20 cellular contexts compared by ENCODE assay signal in genomic region chr15:98131924-98132323, GRCh38.
DNase-seq lines count a peak whose midpoint lies in the region; ATAC-seq and TF ChIP-seq lines count a peak whose summit lies in the region.
"Had no signal": no experiment of that assay in that cellular context is flagged by ENCODE, and none has a peak within 500 bp of the region (broad histone marks: within the 10 kb centered on the region; RNA-seq: fewer than 3 reads in every experiment).

No MANE protein-coding gene starts in this region.

- peaks cover 3% of the 10 kb centered on the region for H3K9me3 Mint-ChIP-seq in activated CD4-positive, alpha-beta T cell treated with anti-CD3 and anti-CD28 coated beads, Interleukin-2, amount 10 ng/mL, durations not matched to agents 24 days and 14 days

- no peaks in the 10 kb centered on the region for H3K36me3 Mint-ChIP-seq in activated CD4-positive, alpha-beta T cell treated with anti-CD3 and anti-CD28 coated beads, Interleukin-2, amount 10 ng/mL, durations not matched to agents 24 days and 14 days (ENCODE audit: low read depth)
- H3K36me3 Mint-ChIP-seq: CD8-positive, alpha-beta memory T cell had no signal

- H3K4me3 Mint-ChIP-seq in activated CD4-positive, alpha-beta T cell treated with anti-CD3 and anti-CD28 coated beads, Interleukin-2, amount 10 ng/mL, durations not matched to agents 24 days and 14 days = no peak overlapping the region
- H3K4me3 Mint-ChIP-seq: CD8-positive, alpha-beta memory T cell had no signal

- no peaks in the 10 kb centered on the region for H3K9me3 ChIP-seq in sigmoid colon

- TF ChIP-seq POLR2A in sigmoid colon (IDR thresholded peaks at IDR 0.05) = no peak

- H3K4me1 Mint-ChIP-seq in activated CD4-positive, alpha-beta T cell treated with anti-CD3 and anti-CD28 coated beads, Interleukin-2, amount 10 ng/mL, durations not matched to agents 24 days and 14 days = no peaks in the 10 kb centered on the region
- H3K4me1 Mint-ChIP-seq: CD8-positive, alpha-beta memory T cell had no signal

- H3K4me3 ChIP-seq in fibroblast of mammary gland (ENCODE audit: control insufficient read depth, low read depth, low read length) = no peak overlapping the region
- H3K4me3 ChIP-seq in sigmoid colon = no peak overlapping the region

- H3K27ac ChIP-seq in sigmoid colon = no peak overlapping the region
- H3K27ac ChIP-seq: C4-2B had no signal

- peak; percentile 48 for DNase-seq in LHCN-M2 (ENCODE audit: low read depth)
- peak; percentile 47 for DNase-seq in fibroblast of mammary gland (ENCODE audit: low read depth)
- no peak for DNase-seq in sciatic nerve (ENCODE audit: low spot score)
- DNase-seq in islet precursor cell = no peak
- no peak for DNase-seq in activated CD4-positive, alpha-beta T cell treated with anti-CD3 and anti-CD28 coated beads, Interleukin-2, amount 10 ng/mL, durations not matched to agents 24 days and 14 days
- no peak for DNase-seq in NCI-H526 treated with DMSO at 0.1 percent for 48 hours (lab: John Stamatoyannopoulos, UW)
- no peak for DNase-seq in sigmoid colon
- DNase-seq: ACHN; AML-193; CD8-positive, alpha-beta memory T cell; DMS53; Kasumi-1; NCI-H1092; NCI-H146; NCI-H2029; NCI-H226; NCI-H510A treated with DMSO at 0.1 percent for 48 hours; NCI-H82 had no signal

- H3K27me3 Mint-ChIP-seq in activated CD4-positive, alpha-beta T cell treated with anti-CD3 and anti-CD28 coated beads, Interleukin-2, amount 10 ng/mL, durations not matched to agents 24 days and 14 days = peaks cover 4% of the 10 kb centered on the region

- no peak overlapping the region for H3K27ac Mint-ChIP-seq in activated CD4-positive, alpha-beta T cell treated with anti-CD3 and anti-CD28 coated beads, Interleukin-2, amount 10 ng/mL, durations not matched to agents 24 days and 14 days
- H3K27ac Mint-ChIP-seq: CD8-positive, alpha-beta memory T cell had no signal

- TF ChIP-seq EP300 in sigmoid colon (IDR thresholded peaks at IDR 0.05) = no peak

- H3K27me3 ChIP-seq in sigmoid colon = no peaks in the 10 kb centered on the region

- TF ChIP-seq CTCF in fibroblast of mammary gland (conservative IDR thresholded peaks at IDR 0.05; ENCODE audit: control insufficient read depth, insufficient read depth, low read depth, low read length) = no peak
- TF ChIP-seq CTCF in sigmoid colon (IDR thresholded peaks at IDR 0.05) = no peak

- peak; percentile 90 for ATAC-seq in sciatic nerve
- ATAC-seq: Panc1 had no signal

- no peaks in the 10 kb centered on the region for H3K4me1 ChIP-seq in sigmoid colon

- WGBS in sigmoid colon, 2 donors = 49 to 57% methylated on average over 4 of the region's 4 CpGs

- no peaks in the 10 kb centered on the region for H3K36me3 ChIP-seq in sigmoid colon

- intact Hi-C loops in sciatic nerve (cut with DNase I) = no loop called here
- intact Hi-C loops in activated CD4-positive, alpha-beta T cell treated with anti-CD3 and anti-CD28 coated beads, Interleukin-2, amount 10 ng/mL, durations not matched to agents 24 days and 14 days (cut with micrococcal nuclease) = no loop called here
- intact Hi-C loops in sigmoid colon (cut with DNase I) = no loop called here

Comparison
In these comparisons a context has a peak if more than half of its experiments do, and no peak if none do; other contexts are left out.
1. DNase-seq: peak in LHCN-M2 (single experiment) and fibroblast of mammary gland (single experiment); none in sciatic nerve (single experiment), islet precursor cell (single experiment), activated CD4-positive, alpha-beta T cell treated with anti-CD3 and anti-CD28 coated beads, Interleukin-2, amount 10 ng/mL, durations not matched to agents 24 days and 14 days (single experiment), NCI-H526 treated with DMSO at 0.1 percent for 48 hours (single experiment) and sigmoid colon (single experiment).